In genomic region chr12:53049582-53050318, GRCh38 we compare ENCODE assay signal across 1 cellular context.
A peak's percentile ranks its signal among the peaks of the same experiment; 100 is the strongest.
TF ChIP-seq lines count a peak whose summit lies in the region.

A gene with protein sequence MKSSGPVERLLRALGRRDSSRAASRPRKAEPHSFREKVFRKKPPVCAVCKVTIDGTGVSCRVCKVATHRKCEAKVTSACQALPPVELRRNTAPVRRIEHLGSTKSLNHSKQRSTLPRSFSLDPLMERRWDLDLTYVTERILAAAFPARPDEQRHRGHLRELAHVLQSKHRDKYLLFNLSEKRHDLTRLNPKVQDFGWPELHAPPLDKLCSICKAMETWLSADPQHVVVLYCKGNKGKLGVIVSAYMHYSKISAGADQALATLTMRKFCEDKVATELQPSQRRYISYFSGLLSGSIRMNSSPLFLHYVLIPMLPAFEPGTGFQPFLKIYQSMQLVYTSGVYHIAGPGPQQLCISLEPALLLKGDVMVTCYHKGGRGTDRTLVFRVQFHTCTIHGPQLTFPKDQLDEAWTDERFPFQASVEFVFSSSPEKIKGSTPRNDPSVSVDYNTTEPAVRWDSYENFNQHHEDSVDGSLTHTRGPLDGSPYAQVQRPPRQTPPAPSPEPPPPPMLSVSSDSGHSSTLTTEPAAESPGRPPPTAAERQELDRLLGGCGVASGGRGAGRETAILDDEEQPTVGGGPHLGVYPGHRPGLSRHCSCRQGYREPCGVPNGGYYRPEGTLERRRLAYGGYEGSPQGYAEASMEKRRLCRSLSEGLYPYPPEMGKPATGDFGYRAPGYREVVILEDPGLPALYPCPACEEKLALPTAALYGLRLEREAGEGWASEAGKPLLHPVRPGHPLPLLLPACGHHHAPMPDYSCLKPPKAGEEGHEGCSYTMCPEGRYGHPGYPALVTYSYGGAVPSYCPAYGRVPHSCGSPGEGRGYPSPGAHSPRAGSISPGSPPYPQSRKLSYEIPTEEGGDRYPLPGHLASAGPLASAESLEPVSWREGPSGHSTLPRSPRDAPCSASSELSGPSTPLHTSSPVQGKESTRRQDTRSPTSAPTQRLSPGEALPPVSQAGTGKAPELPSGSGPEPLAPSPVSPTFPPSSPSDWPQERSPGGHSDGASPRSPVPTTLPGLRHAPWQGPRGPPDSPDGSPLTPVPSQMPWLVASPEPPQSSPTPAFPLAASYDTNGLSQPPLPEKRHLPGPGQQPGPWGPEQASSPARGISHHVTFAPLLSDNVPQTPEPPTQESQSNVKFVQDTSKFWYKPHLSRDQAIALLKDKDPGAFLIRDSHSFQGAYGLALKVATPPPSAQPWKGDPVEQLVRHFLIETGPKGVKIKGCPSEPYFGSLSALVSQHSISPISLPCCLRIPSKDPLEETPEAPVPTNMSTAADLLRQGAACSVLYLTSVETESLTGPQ (N-terminal part only) (plus strand): TSS chr12:53050065. CDS start chr12:53050186, 121 bp downstream.

TF ChIP-seq in HepG2, 621 proteins besides CTCF, POLR2A, EP300 and RAD21 (continued from another document and continues in another):
- TF ChIP-seq, protein P1, sequence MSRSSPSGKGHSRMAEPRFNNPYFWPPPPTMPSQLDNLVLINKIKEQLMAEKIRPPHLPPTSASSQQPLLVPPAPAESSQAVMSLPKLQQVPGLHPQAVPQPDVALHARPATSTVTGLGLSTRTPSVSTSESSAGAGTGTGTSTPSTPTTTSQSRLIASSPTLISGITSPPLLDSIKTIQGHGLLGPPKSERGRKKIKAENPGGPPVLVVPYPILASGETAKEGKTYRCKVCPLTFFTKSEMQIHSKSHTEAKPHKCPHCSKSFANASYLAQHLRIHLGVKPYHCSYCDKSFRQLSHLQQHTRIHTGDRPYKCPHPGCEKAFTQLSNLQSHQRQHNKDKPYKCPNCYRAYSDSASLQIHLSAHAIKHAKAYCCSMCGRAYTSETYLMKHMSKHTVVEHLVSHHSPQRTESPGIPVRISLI (CRISPR knock-in tag; IDR thresholded peaks at IDR 0.05; ENCODE audit: borderline replicate concordance): no peak
- no peak; the same call in 1 of the 2 replicates for TF ChIP-seq ZGPAT (CRISPR knock-in tag; IDR thresholded peaks at IDR 0.05)
- TF ChIP-seq, protein P2, sequence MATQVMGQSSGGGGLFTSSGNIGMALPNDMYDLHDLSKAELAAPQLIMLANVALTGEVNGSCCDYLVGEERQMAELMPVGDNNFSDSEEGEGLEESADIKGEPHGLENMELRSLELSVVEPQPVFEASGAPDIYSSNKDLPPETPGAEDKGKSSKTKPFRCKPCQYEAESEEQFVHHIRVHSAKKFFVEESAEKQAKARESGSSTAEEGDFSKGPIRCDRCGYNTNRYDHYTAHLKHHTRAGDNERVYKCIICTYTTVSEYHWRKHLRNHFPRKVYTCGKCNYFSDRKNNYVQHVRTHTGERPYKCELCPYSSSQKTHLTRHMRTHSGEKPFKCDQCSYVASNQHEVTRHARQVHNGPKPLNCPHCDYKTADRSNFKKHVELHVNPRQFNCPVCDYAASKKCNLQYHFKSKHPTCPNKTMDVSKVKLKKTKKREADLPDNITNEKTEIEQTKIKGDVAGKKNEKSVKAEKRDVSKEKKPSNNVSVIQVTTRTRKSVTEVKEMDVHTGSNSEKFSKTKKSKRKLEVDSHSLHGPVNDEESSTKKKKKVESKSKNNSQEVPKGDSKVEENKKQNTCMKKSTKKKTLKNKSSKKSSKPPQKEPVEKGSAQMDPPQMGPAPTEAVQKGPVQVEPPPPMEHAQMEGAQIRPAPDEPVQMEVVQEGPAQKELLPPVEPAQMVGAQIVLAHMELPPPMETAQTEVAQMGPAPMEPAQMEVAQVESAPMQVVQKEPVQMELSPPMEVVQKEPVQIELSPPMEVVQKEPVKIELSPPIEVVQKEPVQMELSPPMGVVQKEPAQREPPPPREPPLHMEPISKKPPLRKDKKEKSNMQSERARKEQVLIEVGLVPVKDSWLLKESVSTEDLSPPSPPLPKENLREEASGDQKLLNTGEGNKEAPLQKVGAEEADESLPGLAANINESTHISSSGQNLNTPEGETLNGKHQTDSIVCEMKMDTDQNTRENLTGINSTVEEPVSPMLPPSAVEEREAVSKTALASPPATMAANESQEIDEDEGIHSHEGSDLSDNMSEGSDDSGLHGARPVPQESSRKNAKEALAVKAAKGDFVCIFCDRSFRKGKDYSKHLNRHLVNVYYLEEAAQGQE (IDR thresholded peaks at IDR 0.05; ENCODE audit: borderline replicate concordance in 1 of 2, low read depth in 1 of 2, low read length in 2 of 2): peak in 1 of 2 experiments; percentile 28; a peak in 1 of 4 replicates
- no peak for TF ChIP-seq ZNF431 (CRISPR knock-in tag; IDR thresholded peaks at IDR 0.05; ENCODE audit: borderline replicate concordance, low read depth)
- TF ChIP-seq ZBTB38 (CRISPR knock-in tag; IDR thresholded peaks at IDR 0.05): no peak
- TF ChIP-seq, protein P3, sequence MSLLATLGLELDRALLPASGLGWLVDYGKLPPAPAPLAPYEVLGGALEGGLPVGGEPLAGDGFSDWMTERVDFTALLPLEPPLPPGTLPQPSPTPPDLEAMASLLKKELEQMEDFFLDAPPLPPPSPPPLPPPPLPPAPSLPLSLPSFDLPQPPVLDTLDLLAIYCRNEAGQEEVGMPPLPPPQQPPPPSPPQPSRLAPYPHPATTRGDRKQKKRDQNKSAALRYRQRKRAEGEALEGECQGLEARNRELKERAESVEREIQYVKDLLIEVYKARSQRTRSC (CRISPR knock-in tag; IDR thresholded peaks at IDR 0.05; ENCODE audit: low read depth): no peak
- no peak for TF ChIP-seq HOXA7 (CRISPR knock-in tag; IDR thresholded peaks at IDR 0.05)
- TF ChIP-seq MTA3 (CRISPR knock-in tag; IDR thresholded peaks at IDR 0.05): no peak
- no peak for TF ChIP-seq ZNF615 (CRISPR knock-in tag; IDR thresholded peaks at IDR 0.05; ENCODE audit: borderline replicate concordance)
- TF ChIP-seq, protein P4, sequence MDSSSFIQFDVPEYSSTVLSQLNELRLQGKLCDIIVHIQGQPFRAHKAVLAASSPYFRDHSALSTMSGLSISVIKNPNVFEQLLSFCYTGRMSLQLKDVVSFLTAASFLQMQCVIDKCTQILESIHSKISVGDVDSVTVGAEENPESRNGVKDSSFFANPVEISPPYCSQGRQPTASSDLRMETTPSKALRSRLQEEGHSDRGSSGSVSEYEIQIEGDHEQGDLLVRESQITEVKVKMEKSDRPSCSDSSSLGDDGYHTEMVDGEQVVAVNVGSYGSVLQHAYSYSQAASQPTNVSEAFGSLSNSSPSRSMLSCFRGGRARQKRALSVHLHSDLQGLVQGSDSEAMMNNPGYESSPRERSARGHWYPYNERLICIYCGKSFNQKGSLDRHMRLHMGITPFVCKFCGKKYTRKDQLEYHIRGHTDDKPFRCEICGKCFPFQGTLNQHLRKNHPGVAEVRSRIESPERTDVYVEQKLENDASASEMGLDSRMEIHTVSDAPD (CRISPR knock-in tag; IDR thresholded peaks at IDR 0.05): no peak
- TF ChIP-seq HNF4A (CRISPR knock-in tag; IDR thresholded peaks at IDR 0.05): no peak; the same call in 1 of the 2 replicates
- no peak for TF ChIP-seq ZNF678 (CRISPR knock-in tag; IDR thresholded peaks at IDR 0.05)
- TF ChIP-seq TAF15 (IDR thresholded peaks at IDR 0.05; ENCODE audit: low read depth, low read length, poor library complexity, severe bottlenecking): no peak
- TF ChIP-seq TMF1 (CRISPR knock-in tag; IDR thresholded peaks at IDR 0.05; ENCODE audit: low read depth): no peak
- no peak for TF ChIP-seq ZNF816 (CRISPR knock-in tag; IDR thresholded peaks at IDR 0.05; ENCODE audit: borderline replicate concordance)
- TF ChIP-seq TBP (CRISPR knock-in tag; IDR thresholded peaks at IDR 0.05): no peak
- TF ChIP-seq FOXK2 (IDR thresholded peaks at IDR 0.05): no peak
- TF ChIP-seq FOSL1 (CRISPR knock-in tag; IDR thresholded peaks at IDR 0.05; ENCODE audit: borderline replicate concordance): no peak
- no peak for TF ChIP-seq U2AF2 (IDR thresholded peaks at IDR 0.05; ENCODE audit: low read depth, low read length)
- no peak for TF ChIP-seq NFRKB (IDR thresholded peaks at IDR 0.05)
- no peak for TF ChIP-seq NFE2L2 (IDR thresholded peaks at IDR 0.05; ENCODE audit: low read length)
- TF ChIP-seq ZNF777 (CRISPR knock-in tag; IDR thresholded peaks at IDR 0.05): no peak
- TF ChIP-seq ZNF790 (CRISPR knock-in tag; IDR thresholded peaks at IDR 0.05; ENCODE audit: borderline replicate concordance): peak; percentile 32; the same call in 1 of the 2 replicates
- TF ChIP-seq, protein P5, sequence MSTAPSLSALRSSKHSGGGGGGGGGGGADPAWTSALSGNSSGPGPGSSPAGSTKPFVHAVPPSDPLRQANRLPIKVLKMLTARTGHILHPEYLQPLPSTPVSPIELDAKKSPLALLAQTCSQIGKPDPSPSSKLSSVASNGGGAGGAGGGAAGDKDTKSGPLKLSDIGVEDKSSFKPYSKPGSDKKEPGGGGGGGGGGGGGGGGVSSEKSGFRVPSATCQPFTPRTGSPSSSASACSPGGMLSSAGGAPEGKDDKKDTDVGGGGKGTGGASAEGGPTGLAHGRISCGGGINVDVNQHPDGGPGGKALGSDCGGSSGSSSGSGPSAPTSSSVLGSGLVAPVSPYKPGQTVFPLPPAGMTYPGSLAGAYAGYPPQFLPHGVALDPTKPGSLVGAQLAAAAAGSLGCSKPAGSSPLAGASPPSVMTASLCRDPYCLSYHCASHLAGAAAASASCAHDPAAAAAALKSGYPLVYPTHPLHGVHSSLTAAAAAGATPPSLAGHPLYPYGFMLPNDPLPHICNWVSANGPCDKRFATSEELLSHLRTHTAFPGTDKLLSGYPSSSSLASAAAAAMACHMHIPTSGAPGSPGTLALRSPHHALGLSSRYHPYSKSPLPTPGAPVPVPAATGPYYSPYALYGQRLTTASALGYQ (CRISPR knock-in tag; IDR thresholded peaks at IDR 0.05): no peak
- TF ChIP-seq HBP1 (CRISPR knock-in tag; IDR thresholded peaks at IDR 0.05; ENCODE audit: low read depth): no peak
- no peak for TF ChIP-seq ZNF75D (CRISPR knock-in tag; IDR thresholded peaks at IDR 0.05; ENCODE audit: borderline replicate concordance)
- TF ChIP-seq SIN3B (IDR thresholded peaks at IDR 0.05; ENCODE audit: low read length): no peak
- TF ChIP-seq KLF12 (CRISPR knock-in tag; IDR thresholded peaks at IDR 0.05; ENCODE audit: borderline replicate concordance): no peak
- TF ChIP-seq ZNF280D (CRISPR knock-in tag; IDR thresholded peaks at IDR 0.05): no peak
- TF ChIP-seq KMT2B (CRISPR knock-in tag; IDR thresholded peaks at IDR 0.05): no peak
- peak; percentile 11; the same call in 1 of the 3 replicates for TF ChIP-seq MXI1 (IDR thresholded peaks at IDR 0.05; ENCODE audit: borderline replicate concordance, low read depth, low read length)
- TF ChIP-seq RFXAP (CRISPR knock-in tag; IDR thresholded peaks at IDR 0.05; ENCODE audit: borderline replicate concordance): no peak; the same call in 1 of the 2 replicates
- TF ChIP-seq HDAC1 (CRISPR knock-in tag; IDR thresholded peaks at IDR 0.05): peak; percentile 57; the same call in 1 of the 2 replicates
- no peak for TF ChIP-seq HOXA9 (CRISPR knock-in tag; IDR thresholded peaks at IDR 0.05; ENCODE audit: borderline replicate concordance)
- TF ChIP-seq, protein P6, sequence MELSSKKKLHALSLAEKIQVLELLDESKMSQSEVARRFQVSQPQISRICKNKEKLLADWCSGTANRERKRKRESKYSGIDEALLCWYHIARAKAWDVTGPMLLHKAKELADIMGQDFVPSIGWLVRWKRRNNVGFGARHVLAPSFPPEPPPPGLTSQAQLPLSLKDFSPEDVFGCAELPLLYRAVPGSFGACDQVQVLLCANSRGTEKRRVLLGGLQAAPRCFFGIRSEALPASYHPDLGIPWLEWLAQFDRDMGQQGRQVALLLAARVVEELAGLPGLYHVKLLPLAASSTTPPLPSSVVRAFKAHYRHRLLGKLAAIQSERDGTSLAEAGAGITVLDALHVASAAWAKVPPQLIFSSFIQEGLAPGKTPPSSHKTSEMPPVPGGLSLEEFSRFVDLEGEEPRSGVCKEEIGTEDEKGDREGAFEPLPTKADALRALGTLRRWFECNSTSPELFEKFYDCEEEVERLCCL (CRISPR knock-in tag; IDR thresholded peaks at IDR 0.05; ENCODE audit: borderline replicate concordance): no peak
- no peak for TF ChIP-seq ZNF713 (CRISPR knock-in tag; IDR thresholded peaks at IDR 0.05)
- no peak for TF ChIP-seq ATF4 (CRISPR knock-in tag; IDR thresholded peaks at IDR 0.05)
